ENCODE assay signal across 25 cellular contexts in genomic region chr7:33516634-33517033, GRCh38.
"Had no signal": no experiment of that assay in that cellular context is flagged by ENCODE, and none has a peak within 500 bp of the region (broad histone marks: within the 10 kb centered on the region; RNA-seq: fewer than 3 reads in every experiment).

No MANE protein-coding gene starts in this region.

- H2AFZ ChIP-seq: PC-9 had no signal

- H3K27me3 ChIP-seq: MG63, SJCRH30 had no signal

- H3K36me3 ChIP-seq: MG63, SJCRH30 had no signal

- ATAC-seq: Panc1, Right ventricle myocardium inferior, SK-N-SH treated with all-trans-retinoic acid at 6 μM for 48 hours had no signal

- DNase-seq: Karpas-422, MG63, NCI-H1048, NCI-H1436, NCI-H1694, NCI-H187, NCI-H2029, NCI-H2171 treated with DMSO at 0.1 percent for 48 hours, NCI-H2227 treated with DMSO at 0.1 percent for 48 hours, NCI-H446, NCI-H510A treated with DMSO at 0.1 percent for 48 hours, NCI-H524 treated with DMSO at 0.1 percent for 48 hours, NCI-H526 treated with DMSO at 0.1 percent for 48 hours, NCI-H774, PC-9, SHP77, SIG-M5, SJCRH30 had no signal

- FAIRE-seq: RCC 7860 had no signal

- H3K27ac ChIP-seq: KMS-11, PC-9, RWPE1, SJCRH30, SK-N-MC had no signal

- H3K4me3 ChIP-seq: MG63, PC-9, SJCRH30, SK-N-MC had no signal

- H3K9ac ChIP-seq: KMS-11 had no signal

- H3K4me2 ChIP-seq: KMS-11, PC-9 had no signal

- H3K9me3 ChIP-seq: MG63, SJCRH30 had no signal

- H3K4me1 ChIP-seq: SJCRH30 had no signal
